In the genomic region with DNA sequence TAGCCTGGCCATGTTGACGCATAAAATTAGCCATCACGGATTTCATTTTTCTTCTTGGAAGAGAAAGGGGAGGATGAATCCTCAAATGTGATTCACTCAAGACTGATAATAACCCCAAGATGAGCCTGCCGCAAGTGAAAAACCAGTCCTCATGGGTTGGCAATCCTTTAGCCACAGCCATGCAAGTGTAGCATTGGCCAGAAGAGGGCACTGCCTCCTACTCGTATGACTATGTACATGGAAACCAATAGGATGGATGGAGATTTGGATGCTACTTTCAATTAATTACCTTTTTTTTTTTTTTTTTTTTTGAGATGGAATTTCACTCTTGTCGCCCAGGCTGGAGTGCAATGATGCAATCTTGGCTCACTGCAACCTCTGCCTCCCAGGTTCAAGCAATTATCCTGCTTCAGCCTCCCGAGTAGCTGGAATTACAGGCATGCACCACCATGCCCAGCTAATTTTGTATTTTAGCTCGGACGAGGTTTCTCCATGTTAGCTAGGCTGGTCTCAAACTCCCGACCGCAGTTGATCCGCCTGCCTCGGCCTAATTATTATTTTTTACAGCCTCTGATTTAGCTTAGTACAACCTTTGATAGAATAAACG, we compare ENCODE assay signal across 8 cellular contexts. TPM values are rescaled to one million over a fixed set of nuclear protein-coding genes. Genes with fewer than 3 reads are reported as not detected.
DNase-seq lines count a peak whose midpoint lies in the region; ATAC-seq and TF ChIP-seq lines count a peak whose summit lies in the region.
"Not testable (repeated sequence)": the region's sequence is repeated elsewhere in the genome, so short reads cannot be mapped to it uniquely, and the experiment has no call there.

No MANE protein-coding gene starts in this region.

- not testable (repeated sequence) for H3K36me3 ChIP-seq in colonic mucosa

- POLR2A ChIA-PET in activated CD4-positive, alpha-beta T cell treated with anti-CD3 and anti-CD28 coated beads, Interleukin-2, amount 10 ng/mL, durations not matched to agents 7 days and 5 days (lab: Charles Lee): not testable (repeated sequence)

- not testable (repeated sequence) for H3K4me3 Mint-ChIP-seq in CD14-positive monocyte; activated CD4-positive, alpha-beta T cell treated with anti-CD3 and anti-CD28 coated beads, Interleukin-2, amount 10 ng/mL, durations not matched to agents 7 days and 5 days

- not testable (repeated sequence) for H3K9me3 Mint-ChIP-seq in CD14-positive monocyte; activated CD4-positive, alpha-beta T cell treated with anti-CD3 and anti-CD28 coated beads, Interleukin-2, amount 10 ng/mL, durations not matched to agents 7 days and 5 days

- intact Hi-C loops in CD14-positive monocyte (cut with micrococcal nuclease): loop anchor here (2.0 to 5.0 kb wide), 4 partner anchors 37 to 71 kb away; partner anchors contain the start of genes LGALS3 (in 1 of the 2) and MAPK1IP1L (in 1 of the 2)
- intact Hi-C loops in colonic mucosa (cut with DNase I): loop anchor here (2.0 to 5.0 kb wide), 3 partner anchors 37 to 71 kb away; partner anchors contain the start of gene MAPK1IP1L

- CTCF ChIA-PET in activated CD4-positive, alpha-beta T cell treated with anti-CD3 and anti-CD28 coated beads, Interleukin-2, amount 10 ng/mL, durations not matched to agents 7 days and 5 days (lab: Charles Lee): interaction anchor here (0.7 to 2.5 kb wide), 15 partner anchors 11 to 360 kb away, joined by 3 to 12 read pairs (median 4); partner anchors contain the start of genes MAPK1IP1L, SOCS4 and WDHD1

- H3K9ac ChIP-seq in colonic mucosa (ENCODE audit: low read depth in 2 of 2, low read length in 2 of 2): peak overlapping the region in 1 of 2 donors; percentile 14

- not testable (repeated sequence) for H3K9me3 ChIP-seq in colonic mucosa

- ATAC-seq in GM19397 (IDR thresholded peaks at IDR 0.05; ENCODE audit: unreplicated experiment) (peak; percentile 60), left lobe of liver (peak; percentile 98)

- DNase-seq in CD14-positive monocyte (ENCODE audit: low spot score): peak; percentile 78
- DNase-seq in HPDE6-E6E7 (ENCODE audit: extremely low spot score): peak; percentile 76
- peak; percentile 26 for DNase-seq in NCI-H774 (lab: John Stamatoyannopoulos, UW)
- peak; percentile 83 for DNase-seq in activated CD4-positive, alpha-beta T cell treated with anti-CD3 and anti-CD28 coated beads, Interleukin-2, amount 10 ng/mL, durations not matched to agents 7 days and 5 days
- DNase-seq in colonic mucosa: peak; percentile 90
- DNase-seq in left lobe of liver (ENCODE audit: low spot score): peak; percentile 74
- peak; percentile 56 to 75 for DNase-seq in stimulated activated CD4-positive, alpha-beta T cell treated with anti-CD3 and anti-CD28 coated beads, Interleukin-2, amount 100 ng/mL, for 48 hours

- H3K4me1 Mint-ChIP-seq in CD14-positive monocyte: not testable (repeated sequence)
- peaks cover 23% of the 10 kb centered on the region for H3K4me1 Mint-ChIP-seq in activated CD4-positive, alpha-beta T cell treated with anti-CD3 and anti-CD28 coated beads, Interleukin-2, amount 10 ng/mL, durations not matched to agents 7 days and 5 days

- peak overlapping the region in 1 of 7 donors; percentile 21 for H3K27ac Mint-ChIP-seq in CD14-positive monocyte
- not testable (repeated sequence) for H3K27ac Mint-ChIP-seq in activated CD4-positive, alpha-beta T cell treated with anti-CD3 and anti-CD28 coated beads, Interleukin-2, amount 10 ng/mL, durations not matched to agents 7 days and 5 days

- H3K4me1 ChIP-seq in colonic mucosa: not testable (repeated sequence)

- not testable (repeated sequence) for H3K36me3 Mint-ChIP-seq in CD14-positive monocyte; activated CD4-positive, alpha-beta T cell treated with anti-CD3 and anti-CD28 coated beads, Interleukin-2, amount 10 ng/mL, durations not matched to agents 7 days and 5 days (ENCODE audit: low read depth)

- not testable (repeated sequence) for H3K4me3 ChIP-seq in colonic mucosa

- H3K27me3 Mint-ChIP-seq in CD14-positive monocyte (ENCODE audit: low read depth in 3 of 3); activated CD4-positive, alpha-beta T cell treated with anti-CD3 and anti-CD28 coated beads, Interleukin-2, amount 10 ng/mL, durations not matched to agents 7 days and 5 days: not testable (repeated sequence)

- H3K27ac ChIP-seq in colonic mucosa: not testable (repeated sequence)

- TF ChIP-seq CTCF in CD14-positive monocyte (IDR thresholded peaks at IDR 0.05): peak; percentile 81
- TF ChIP-seq CTCF in colonic mucosa (IDR thresholded peaks at IDR 0.05): peak; percentile 84

- H3K27me3 ChIP-seq in colonic mucosa: not testable (repeated sequence)

RNA-seq across cellular contexts. Expression of gene MAPK1IP1L, which starts 38.2 kb away (rescaled TPM):
- 10 to 100 TPM; 44.8 to 67.8 TPM for polyA plus RNA-seq in CD14-positive monocyte
- total RNA-seq in activated CD4-positive, alpha-beta T cell treated with anti-CD3 and anti-CD28 coated beads, Interleukin-2, amount 10 ng/mL, durations not matched to agents 7 days and 5 days: 100 to 1,000 TPM in 1 of 2 experiments, 10 to 100 TPM in 1; 94.3 to 118 TPM
- total RNA-seq in colonic mucosa (10 to 100 TPM; 79.8 to 83.2 TPM), left lobe of liver (25.5 TPM)

RNA-seq across cellular contexts. Expression of gene LGALS3, which starts 39.4 kb away (rescaled TPM):
- 100 to 1,000 TPM; 788 to 878 TPM for polyA plus RNA-seq in CD14-positive monocyte
- 10 to 100 TPM; 39.1 to 41.6 TPM for total RNA-seq in activated CD4-positive, alpha-beta T cell treated with anti-CD3 and anti-CD28 coated beads, Interleukin-2, amount 10 ng/mL, durations not matched to agents 7 days and 5 days
- 1,000 to 10,000 TPM; 1,592 to 1,798 TPM for total RNA-seq in colonic mucosa
- total RNA-seq in left lobe of liver: 3.9 TPM

Comparison
In these comparisons a context has a peak if more than half of its experiments do, and no peak if none do; other contexts are left out.
1. DNase-seq: peak in every context shown above with its lines; median percentile 90 in colonic mucosa; 83 in activated CD4-positive, alpha-beta T cell treated with anti-CD3 and anti-CD28 coated beads, Interleukin-2, amount 10 ng/mL, durations not matched to agents 7 days and 5 days; 78 in CD14-positive monocyte; 76 in HPDE6-E6E7; 74 in left lobe of liver; 66 in stimulated activated CD4-positive, alpha-beta T cell treated with anti-CD3 and anti-CD28 coated beads, Interleukin-2, amount 100 ng/mL, for 48 hours; 26 in NCI-H774.
2. RNA of gene LGALS3, which starts 39.4 kb away (total RNA-seq): 1,592 to 1,798 TPM in colonic mucosa; 39.1 to 41.6 TPM in activated CD4-positive, alpha-beta T cell treated with anti-CD3 and anti-CD28 coated beads, Interleukin-2, amount 10 ng/mL, durations not matched to agents 7 days and 5 days and 3.9 TPM in left lobe of liver (single experiment); every median in the first group is over 10 times any median in the second.